Comparison of ENCODE assay signal across 15 cellular contexts in the genomic region with DNA sequence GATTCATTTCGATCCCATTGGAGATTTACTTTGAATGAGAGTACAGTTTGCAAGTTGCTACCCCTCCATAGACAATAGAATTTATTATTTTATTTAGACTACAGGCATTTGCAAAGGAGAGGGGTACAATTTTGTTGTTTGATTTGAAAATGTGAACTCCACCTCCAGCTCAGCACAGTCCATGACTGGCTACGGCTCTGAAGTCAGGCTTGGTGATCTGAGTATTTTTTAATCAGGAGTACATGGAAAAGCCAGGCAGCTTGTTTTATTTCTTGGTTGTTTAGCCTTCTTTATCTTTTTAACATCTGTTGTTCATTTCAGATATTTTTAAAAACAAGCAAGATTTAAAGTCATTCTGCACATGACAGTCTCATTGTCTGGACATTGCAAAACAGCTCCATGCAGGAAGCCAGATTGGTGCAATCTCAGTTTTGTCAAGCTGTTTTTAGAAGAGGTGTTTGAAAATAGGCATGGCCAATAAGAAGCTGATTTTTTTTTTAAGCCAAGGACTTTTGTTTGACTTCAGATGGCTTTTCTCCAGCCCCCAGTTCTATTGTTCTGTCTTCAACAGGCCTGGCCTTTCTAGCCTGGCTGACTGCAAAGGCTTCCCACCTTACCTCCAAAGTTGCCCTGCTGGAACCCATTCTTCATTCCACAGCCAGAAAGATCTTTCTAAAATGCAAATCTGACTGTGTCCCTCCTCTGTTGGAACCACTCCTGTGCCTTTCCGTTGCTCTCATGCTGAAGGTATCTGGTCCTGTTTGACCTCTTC. TPM values are rescaled to one million over a fixed set of nuclear protein-coding genes. Genes with fewer than 3 reads are reported as not detected.
DNase-seq lines count a peak whose midpoint lies in the region; ATAC-seq and TF ChIP-seq lines count a peak whose summit lies in the region.
"Had no signal": no experiment of that assay in that cellular context is flagged by ENCODE, and none has a peak within 500 bp of the region (broad histone marks: within the 10 kb centered on the region; RNA-seq: fewer than 3 reads in every experiment).

No MANE protein-coding gene starts in this region.

- peak overlapping the region; percentile 77 to 89 for H3K27ac ChIP-seq in breast epithelium
- peak overlapping the region; percentile 62 for H3K27ac ChIP-seq in right cardiac atrium (ENCODE audit: low read length)
- H3K27ac ChIP-seq in psoas muscle: peak overlapping the region; percentile 47

- H3K4me1 ChIP-seq in breast epithelium (peaks cover 7 to 28% of the 10 kb centered on the region in 2 donors), right cardiac atrium (ENCODE audit: control insufficient read depth, insufficient read depth, low read length) (peaks cover 5% of the 10 kb centered on the region), psoas muscle (peaks cover 31% of the 10 kb centered on the region)

- no peaks in the 10 kb centered on the region for H3K9me3 ChIP-seq in breast epithelium
- no peaks in the 10 kb centered on the region for H3K9me3 ChIP-seq in right cardiac atrium (ENCODE audit: control insufficient read depth, low read length)
- H3K9me3 ChIP-seq in psoas muscle: no peaks in the 10 kb centered on the region

- intact Hi-C loops in breast epithelium (cut with DNase I; ENCODE audit: low total_unique reads): no loop called here
- intact Hi-C loops in right cardiac atrium (cut with DNase I): loop anchor here in 2 of 4 donors (10.0 kb wide), 2 partner anchors 96 to 936 kb away; no protein-coding TSS in a partner anchor
- intact Hi-C loops in psoas muscle (cut with DNase I): no loop called here

- ATAC-seq in right cardiac atrium (peak; percentile 67 to 77), psoas muscle (peak in 2 of 4 donors; percentile 49 to 78)
- ATAC-seq: K562; stimulated activated memory B cell treated with anti-CD40 and anti-IgM and Interleukin-4, amounts not matched to agents 10 μg/mL and 1 μg/mL and 100 μg/mL, for 72 hours; T-helper 17 cell had no signal

- DNase-seq in AG10803 (ENCODE audit: low read depth) (peak; percentile 25), breast epithelium (ENCODE audit: low spot score in 2 of 2) (no peak), right cardiac atrium (no peak), psoas muscle (no peak), NCI-H1436 (lab: John Stamatoyannopoulos, UW) (no peak), 8988T (no peak), middle frontal gyrus (ENCODE audit: extremely low spot score, low spot score) (no peak)
- no peak for DNase-seq in activated CD4-positive, CD25-positive, alpha-beta regulatory T cell treated with anti-CD3 and anti-CD28 coated beads, Interleukin-2, amount 50 U/mL, for 72 hours
- DNase-seq: activated CD4-positive, alpha-beta memory T cell treated with anti-CD3 and anti-CD28 coated beads, Interleukin-2, amount 10 ng/mL, durations not matched to agents 7 days and 5 days; DMS153; stimulated activated CD4-positive, alpha-beta T cell treated with anti-CD3 and anti-CD28 coated beads, Interleukin-1b, Interleukin-23, amount 100 ng/mL, for 48 hours; T-helper 17 cell had no signal

- H3K27me3 ChIP-seq in breast epithelium: no peaks in the 10 kb centered on the region
- H3K27me3 ChIP-seq in right cardiac atrium (ENCODE audit: control insufficient read depth, insufficient read depth): no peaks in the 10 kb centered on the region
- H3K27me3 ChIP-seq in psoas muscle (ENCODE audit: insufficient read depth in 3 of 3, low read length in 2 of 3): no peaks in the 10 kb centered on the region

- H3K4me3 ChIP-seq in AG10803 (ENCODE audit: low read length): no peak overlapping the region
- no peak overlapping the region for H3K4me3 ChIP-seq in breast epithelium
- H3K4me3 ChIP-seq in right cardiac atrium (ENCODE audit: low read length): no peak overlapping the region
- H3K4me3 ChIP-seq in psoas muscle: no peak overlapping the region
- H3K4me3 ChIP-seq: K562 had no signal

- TF ChIP-seq CTCF in AG10803 (conservative IDR thresholded peaks at IDR 0.05; ENCODE audit: low read length): no peak
- no peak for TF ChIP-seq CTCF in breast epithelium (IDR thresholded peaks at IDR 0.05)
- no peak for TF ChIP-seq CTCF in psoas muscle (IDR thresholded peaks at IDR 0.05)

- H3K36me3 ChIP-seq in breast epithelium: no peaks in the 10 kb centered on the region
- no peaks in the 10 kb centered on the region for H3K36me3 ChIP-seq in psoas muscle (ENCODE audit: insufficient read depth in 1 of 2, low read depth in 1 of 2)

- TF ChIP-seq POLR2A in breast epithelium (IDR thresholded peaks at IDR 0.05): no peak

- WGBS in right cardiac atrium: 42% methylated on average over 3 of the region's 3 CpGs
- WGBS in psoas muscle, 3 donors: 52 to 57% (median 54%) methylated on average over 3 of the region's 3 CpGs

RNA-seq across cellular contexts. Expression of gene PLXDC2, which starts 12.2 kb away (rescaled TPM):
- total RNA-seq in breast epithelium (100 to 1,000 TPM in 2 of 3 donors, 10 to 100 TPM in 1; 63.9 to 125 (median 101) TPM), right cardiac atrium (10 to 100 TPM; 25.2 to 37.4 (median 27.0) TPM), psoas muscle (10 to 100 TPM in 3 of 4 donors, 1 to 10 TPM in 1; 8.7 to 21.4 (median 10.4) TPM)
- polyA plus RNA-seq in right cardiac atrium (5.5 TPM), psoas muscle (1 to 10 TPM; 2.3 to 9.2 (median 4.3) TPM)
- total RNA-seq: activated CD4-positive, alpha-beta memory T cell treated with anti-CD3 and anti-CD28 coated beads, Interleukin-2, amount 10 ng/mL, durations not matched to agents 7 days and 5 days; OCI-LY7 had no signal
